Comparison of ENCODE assay signal across 9 cellular contexts in genomic region chr22:32985899-32986772, GRCh38.
DNase-seq lines count a peak whose midpoint lies in the region; ATAC-seq and TF ChIP-seq lines count a peak whose summit lies in the region.
"Had no signal": no experiment of that assay in that cellular context is flagged by ENCODE, and none has a peak within 500 bp of the region (broad histone marks: within the 10 kb centered on the region; RNA-seq: fewer than 3 reads in every experiment).

No MANE protein-coding gene starts in this region.

- TF ChIP-seq EP300 in transverse colon (IDR thresholded peaks at IDR 0.05; ENCODE audit: low read depth), result no peak

- no peaks in the 10 kb centered on the region for H3K36me3 Mint-ChIP-seq in natural killer cell

- WGBS in transverse colon (ENCODE audit: low coverage in 1 of 2), 2 donors, result 38 to 100% methylated on average over 2 to 15 of the region's 16 CpGs

- H3K9me3 ChIP-seq in transverse colon, result no peaks in the 10 kb centered on the region

- ATAC-seq in natural killer cell, result peak; percentile 38 to 82 (median 69)
- no peak for ATAC-seq in HG02642 (IDR thresholded peaks at IDR 0.05; ENCODE audit: poor library complexity, unreplicated experiment)

- H3K27me3 Mint-ChIP-seq in natural killer cell (ENCODE audit: low read depth in 2 of 2), result no peaks in the 10 kb centered on the region

- H3K4me1 Mint-ChIP-seq in natural killer cell, result peaks cover 0 to 5% of the 10 kb centered on the region in 2 donors

- DNase-seq in AG08396 (ENCODE audit: low spot score) (peak; percentile 82), GM20000 (ENCODE audit: low spot score) (peak; percentile 71), NCI-H526 treated with DMSO at 0.1 percent for 48 hours (lab: John Stamatoyannopoulos, UW) (peak; percentile 10), activated T-cell treated with anti-CD3 and anti-CD28 coated beads for 4 hours (peak; percentile 23), fibroblast of peridontal ligament (ENCODE audit: extremely low read depth) (peak; percentile 78), natural killer cell (no peak), transverse colon (peak; percentile 67)

- in situ Hi-C loops in transverse colon (cut with MboI; ENCODE audit: low pct_ligation_motif_present in 1 of 4, low pct_unique_long_range_greater_than_20kb in 1 of 4, low sequenced_read_pairs in 3 of 4), result loop anchor here in 2 of 4 donors (10.0 to 25.0 kb wide), 2 partner anchors 324 to 451 kb away; no protein-coding TSS in a partner anchor

- TF ChIP-seq CTCF in GM20000 (IDR thresholded peaks at IDR 0.05; ENCODE audit: extremely low read depth, missing control alignments) (peak; percentile 66), natural killer cell (IDR thresholded peaks at IDR 0.05) (peak; percentile 56), transverse colon (IDR thresholded peaks at IDR 0.05) (peak; percentile 70 to 88 (median 79))

- peaks cover 0 to 4% (median 1%) of the 10 kb centered on the region in 4 donors for H3K4me1 ChIP-seq in transverse colon

- no peaks in the 10 kb centered on the region for H3K9me3 Mint-ChIP-seq in natural killer cell

- no peak overlapping the region for H3K27ac Mint-ChIP-seq in natural killer cell

- intact Hi-C loops in natural killer cell (cut with micrococcal nuclease) (loop anchor here (5.0 to 10.0 kb wide), 2 partner anchors 321 to 459 kb away; no protein-coding TSS in a partner anchor), transverse colon (cut with DNase I; ENCODE audit: low total_unique reads) (loop anchor here (5.0 kb wide), 2 partner anchors 59 to 329 kb away; no protein-coding TSS in a partner anchor)

- no peak overlapping the region for H3K4me3 ChIP-seq in transverse colon
- H3K4me3 ChIP-seq: skin epidermis had no signal

- no peaks in the 10 kb centered on the region for H3K27me3 ChIP-seq in transverse colon

- no peaks in the 10 kb centered on the region for H3K36me3 ChIP-seq in transverse colon

- no peak overlapping the region for H3K27ac ChIP-seq in transverse colon

- TF ChIP-seq POLR2A in transverse colon (IDR thresholded peaks at IDR 0.05), result no peak

- no peak overlapping the region for H3K4me3 Mint-ChIP-seq in natural killer cell
